ENCODE assay signal across 22 cellular contexts in the genomic region with DNA sequence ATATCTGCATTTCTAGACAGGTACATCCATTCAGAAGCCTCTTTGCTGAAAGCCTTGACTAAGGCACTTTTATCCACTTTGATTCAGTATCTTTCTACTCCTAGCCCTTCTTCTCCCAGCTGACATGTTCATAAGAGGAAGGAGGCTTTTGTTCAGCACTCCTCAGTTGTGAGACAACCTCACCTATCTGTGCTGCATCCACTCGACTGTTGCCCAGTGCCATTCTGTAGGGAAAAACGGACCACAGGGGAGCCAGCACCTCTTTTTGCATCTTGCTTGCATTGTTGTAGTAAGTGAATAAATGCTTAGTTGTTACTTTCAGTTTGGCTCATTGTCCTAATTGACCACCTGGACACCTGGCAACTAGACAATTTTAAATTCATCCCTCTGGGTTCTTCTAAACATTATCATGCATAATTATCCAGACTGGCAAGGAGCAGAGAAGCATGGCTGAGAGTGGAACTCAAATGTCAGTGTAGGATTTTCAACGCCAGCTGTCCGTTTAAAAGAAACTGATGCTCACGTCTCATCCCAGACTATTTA.
DNase-seq lines count a peak whose midpoint lies in the region; ATAC-seq and TF ChIP-seq lines count a peak whose summit lies in the region.
"Had no signal": no experiment of that assay in that cellular context is flagged by ENCODE, and none has a peak within 500 bp of the region (broad histone marks: within the 10 kb centered on the region; RNA-seq: fewer than 3 reads in every experiment).

No MANE protein-coding gene starts in this region.

- H3K4me3 ChIP-seq in osteoblast (ENCODE audit: insufficient read depth, low read length), result no peak overlapping the region
- H3K4me3 ChIP-seq: A549, PC-9 had no signal

- H3K27me3 ChIP-seq in osteoblast (ENCODE audit: insufficient read depth, low read length), result no peaks in the 10 kb centered on the region

- peak overlapping the region; percentile 27 for H2AFZ ChIP-seq in osteoblast (ENCODE audit: low read length)
- H2AFZ ChIP-seq: PC-9 had no signal

- ATAC-seq in GM18498 (IDR thresholded peaks at IDR 0.05; ENCODE audit: unreplicated experiment) (no peak), WTC11 (no peak)
- ATAC-seq: A549 had no signal

- H3K79me2 ChIP-seq in osteoblast (ENCODE audit: insufficient read depth, low read length), result no peaks in the 10 kb centered on the region

- no peak overlapping the region for H3K27ac ChIP-seq in osteoblast (ENCODE audit: low read depth, low read length)
- H3K27ac ChIP-seq: HL-60, PC-9 had no signal

- H3K27ac Mint-ChIP-seq in WTC11, result no peak overlapping the region
- H3K27ac Mint-ChIP-seq: CD4-positive, alpha-beta memory T cell had no signal

- no peak overlapping the region for H3K4me2 ChIP-seq in osteoblast (ENCODE audit: insufficient read depth, low read length)
- H3K4me2 ChIP-seq: A549, PC-9 had no signal

- no peaks in the 10 kb centered on the region for H3K9me3 ChIP-seq in osteoblast (ENCODE audit: low read depth, low read length)

- H3K4me1 Mint-ChIP-seq in WTC11, result no peaks in the 10 kb centered on the region
- H3K4me1 Mint-ChIP-seq: CD4-positive, alpha-beta memory T cell had no signal

- H4K20me1 ChIP-seq in osteoblast (ENCODE audit: insufficient read depth, low read length), result no peaks in the 10 kb centered on the region

- CTCF ChIA-PET in WTC11 (lab: Charles Lee), result no interaction called here

- H3K4me1 ChIP-seq in osteoblast (ENCODE audit: insufficient read depth, low read length), result peaks cover 4% of the 10 kb centered on the region

- no peaks in the 10 kb centered on the region for H3K36me3 Mint-ChIP-seq in WTC11
- H3K36me3 Mint-ChIP-seq: CD4-positive, alpha-beta memory T cell had no signal

- peaks cover 5% of the 10 kb centered on the region for H3K9me3 Mint-ChIP-seq in WTC11

- DNase-seq in NCI-H748 (lab: John Stamatoyannopoulos, UW; ENCODE audit: unreplicated experiment) (peak; percentile 46), NCI-H748 treated with DMSO at 0.1 percent for 48 hours (lab: John Stamatoyannopoulos, UW) (no peak), NCI-H524 (lab: John Stamatoyannopoulos, UW) (peak; percentile 42 to 81), RPMI8226 (peak; percentile 31), osteoblast (ENCODE audit: insufficient read length, low spot score, missing footprints) (peak; percentile 82), SIG-M5 (lab: John Stamatoyannopoulos, UW) (no peak), WTC11 (ENCODE audit: low spot score) (no peak)
- DNase-seq: CD4-positive, alpha-beta memory T cell; COR-L47; DMS79; EL; GF-D8; NCI-H1092 treated with DMSO at 0.1 percent for 48 hours; NCI-H1694 treated with DMSO at 0.1 percent for 48 hours; NCI-H2171 treated with DMSO at 0.1 percent for 48 hours; NCI-H345; NCI-H526; PC-9; Right ventricle myocardium superior had no signal

- H3K27me3 Mint-ChIP-seq in WTC11 (ENCODE audit: low read depth), result no peaks in the 10 kb centered on the region

- TF ChIP-seq CTCF in osteoblast (IDR thresholded peaks at IDR 0.05; ENCODE audit: extremely low read depth, low read depth, low read length), result no peak
- TF ChIP-seq CTCF in WTC11 (IDR thresholded peaks at IDR 0.05), result no peak

- POLR2A ChIA-PET in WTC11 (lab: Charles Lee), result no interaction called here

- H3K4me3 Mint-ChIP-seq in WTC11, result no peak overlapping the region
- H3K4me3 Mint-ChIP-seq: CD4-positive, alpha-beta memory T cell had no signal

- no peaks in the 10 kb centered on the region for H3K36me3 ChIP-seq in osteoblast (ENCODE audit: insufficient read depth, low read length)

TF ChIP-seq in WTC11, 78 proteins besides CTCF, POLR2A, EP300 and RAD21:
- TF ChIP-seq NR2C2 (CRISPR knock-in tag; IDR thresholded peaks at IDR 0.05), result no peak
- no peak for TF ChIP-seq HMGA2 (CRISPR knock-in tag; IDR thresholded peaks at IDR 0.05)
- no peak for TF ChIP-seq SP1 (CRISPR knock-in tag; conservative IDR thresholded peaks at IDR 0.05)
- TF ChIP-seq STAT6 (CRISPR knock-in tag; conservative IDR thresholded peaks at IDR 0.05; ENCODE audit: low read depth), result no peak
- TF ChIP-seq, protein P1, sequence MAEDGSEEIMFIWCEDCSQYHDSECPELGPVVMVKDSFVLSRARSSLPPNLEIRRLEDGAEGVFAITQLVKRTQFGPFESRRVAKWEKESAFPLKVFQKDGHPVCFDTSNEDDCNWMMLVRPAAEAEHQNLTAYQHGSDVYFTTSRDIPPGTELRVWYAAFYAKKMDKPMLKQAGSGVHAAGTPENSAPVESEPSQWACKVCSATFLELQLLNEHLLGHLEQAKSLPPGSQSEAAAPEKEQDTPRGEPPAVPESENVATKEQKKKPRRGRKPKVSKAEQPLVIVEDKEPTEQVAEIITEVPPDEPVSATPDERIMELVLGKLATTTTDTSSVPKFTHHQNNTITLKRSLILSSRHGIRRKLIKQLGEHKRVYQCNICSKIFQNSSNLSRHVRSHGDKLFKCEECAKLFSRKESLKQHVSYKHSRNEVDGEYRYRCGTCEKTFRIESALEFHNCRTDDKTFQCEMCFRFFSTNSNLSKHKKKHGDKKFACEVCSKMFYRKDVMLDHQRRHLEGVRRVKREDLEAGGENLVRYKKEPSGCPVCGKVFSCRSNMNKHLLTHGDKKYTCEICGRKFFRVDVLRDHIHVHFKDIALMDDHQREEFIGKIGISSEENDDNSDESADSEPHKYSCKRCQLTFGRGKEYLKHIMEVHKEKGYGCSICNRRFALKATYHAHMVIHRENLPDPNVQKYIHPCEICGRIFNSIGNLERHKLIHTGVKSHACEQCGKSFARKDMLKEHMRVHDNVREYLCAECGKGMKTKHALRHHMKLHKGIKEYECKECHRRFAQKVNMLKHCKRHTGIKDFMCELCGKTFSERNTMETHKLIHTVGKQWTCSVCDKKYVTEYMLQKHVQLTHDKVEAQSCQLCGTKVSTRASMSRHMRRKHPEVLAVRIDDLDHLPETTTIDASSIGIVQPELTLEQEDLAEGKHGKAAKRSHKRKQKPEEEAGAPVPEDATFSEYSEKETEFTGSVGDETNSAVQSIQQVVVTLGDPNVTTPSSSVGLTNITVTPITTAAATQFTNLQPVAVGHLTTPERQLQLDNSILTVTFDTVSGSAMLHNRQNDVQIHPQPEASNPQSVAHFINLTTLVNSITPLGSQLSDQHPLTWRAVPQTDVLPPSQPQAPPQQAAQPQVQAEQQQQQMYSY (CRISPR knock-in tag; IDR thresholded peaks at IDR 0.05), result no peak
- TF ChIP-seq KAT7 (CRISPR knock-in tag; IDR thresholded peaks at IDR 0.05; ENCODE audit: borderline replicate concordance), result no peak
- TF ChIP-seq ZNF512 (CRISPR knock-in tag; IDR thresholded peaks at IDR 0.05; ENCODE audit: borderline replicate concordance), result no peak
- TF ChIP-seq EMX1 (CRISPR knock-in tag; IDR thresholded peaks at IDR 0.05), result no peak

Comparison
In these comparisons a context has a peak if more than half of its experiments do, and no peak if none do; other contexts are left out.
1. DNase-seq: peak in NCI-H748 (single experiment), NCI-H524 (2 of 2), RPMI8226 (single experiment) and osteoblast (single experiment); none in NCI-H748 treated with DMSO at 0.1 percent for 48 hours (single experiment), SIG-M5 (single experiment) and WTC11 (single experiment).